20 cellular contexts compared by ENCODE assay signal in the genomic region with DNA sequence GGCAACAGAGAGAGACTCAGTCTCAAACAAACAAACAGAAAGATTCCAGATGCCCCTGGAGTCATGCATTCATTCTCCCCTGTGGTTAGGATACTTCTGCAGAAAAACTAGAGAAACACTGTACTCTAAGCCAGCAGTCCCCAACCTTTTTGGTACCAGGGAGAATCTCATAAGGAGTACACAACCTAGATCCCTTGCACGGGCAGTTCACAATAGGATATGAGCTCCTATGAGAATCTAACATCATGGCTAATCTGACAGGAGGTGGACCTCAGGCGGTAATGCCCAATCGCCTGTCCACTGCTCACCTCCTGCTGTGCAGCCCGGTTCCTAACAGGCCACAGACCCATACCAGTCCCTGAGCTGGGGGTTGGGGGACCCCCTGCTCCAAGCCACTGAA. TPM values are rescaled to one million over a fixed set of nuclear protein-coding genes. Genes with fewer than 3 reads are reported as not detected.
DNase-seq lines count a peak whose midpoint lies in the region; ATAC-seq and TF ChIP-seq lines count a peak whose summit lies in the region.
"Had no signal": no experiment of that assay in that cellular context is flagged by ENCODE, and none has a peak within 500 bp of the region (broad histone marks: within the 10 kb centered on the region; RNA-seq: fewer than 3 reads in every experiment).

No MANE protein-coding gene starts in this region.

- H3K9me3 Mint-ChIP-seq in activated CD8-positive, alpha-beta T cell treated with anti-CD3 and anti-CD28 coated beads, Interleukin-2, amount 10 ng/mL, durations not matched to agents 7 days and 5 days (ENCODE audit: insufficient read depth) = no peaks in the 10 kb centered on the region
- H3K9me3 Mint-ChIP-seq in activated CD8-positive, alpha-beta T cell treated with anti-CD3 and anti-CD28 coated beads for 36 hours = no peaks in the 10 kb centered on the region
- H3K9me3 Mint-ChIP-seq in effector memory CD8-positive, alpha-beta T cell = no peaks in the 10 kb centered on the region

- H4K91ac ChIP-seq in trophoblast cell (ENCODE audit: low read depth, low read length) = no peak overlapping the region

- no peak overlapping the region for H4K8ac ChIP-seq in trophoblast cell (ENCODE audit: low read depth, low read length)

- H3K4me1 Mint-ChIP-seq in activated CD8-positive, alpha-beta T cell treated with anti-CD3 and anti-CD28 coated beads, Interleukin-2, amount 10 ng/mL, durations not matched to agents 7 days and 5 days (ENCODE audit: low read depth) = peaks cover 19% of the 10 kb centered on the region
- H3K4me1 Mint-ChIP-seq in activated CD8-positive, alpha-beta T cell treated with anti-CD3 and anti-CD28 coated beads for 36 hours (ENCODE audit: low read depth) = peaks cover 32% of the 10 kb centered on the region
- peaks cover 17 to 48% of the 10 kb centered on the region in 2 donors for H3K4me1 Mint-ChIP-seq in effector memory CD8-positive, alpha-beta T cell (ENCODE audit: low read depth in 2 of 2)

- no TSS peak for BruUV-seq in Panc1 (replicated peaks; lab: Mats Ljungman, UMichigan)

- no peak overlapping the region for H3K4me3 ChIP-seq in Panc1 (ENCODE audit: low read depth in 2 of 2, low read length in 2 of 2)
- H3K4me3 ChIP-seq in trophoblast cell (ENCODE audit: low read depth, low read length) = no peak overlapping the region

- no peak overlapping the region for H2AK5ac ChIP-seq in trophoblast cell (ENCODE audit: low read length)

- no peak for TF ChIP-seq CTCF in activated CD8-positive, alpha-beta T cell treated with anti-CD3 and anti-CD28 coated beads for 36 hours (IDR thresholded peaks at IDR 0.05)
- TF ChIP-seq CTCF in Panc1 (IDR thresholded peaks at IDR 0.05) = no peak

- H3K23ac ChIP-seq in trophoblast cell (ENCODE audit: low read length) = no peak overlapping the region

- H3K4me1 ChIP-seq in Panc1 (ENCODE audit: control insufficient read depth, insufficient read depth, low read length) (no peaks in the 10 kb centered on the region), trophoblast cell (ENCODE audit: control insufficient read depth in 1 of 2, insufficient read depth in 2 of 2, low read length in 2 of 2) (peaks cover 0 to 3% of the 10 kb centered on the region in 2 experiments)

- H3K9me3 ChIP-seq in Panc1 (ENCODE audit: control insufficient read depth, insufficient read depth, low read depth, low read length) (no peaks in the 10 kb centered on the region), trophoblast cell (ENCODE audit: insufficient read depth, low read depth, low read length) (no peaks in the 10 kb centered on the region)
- H3K9me3 ChIP-seq: SK-N-SH had no signal

- H3K4me3 Mint-ChIP-seq in activated CD8-positive, alpha-beta T cell treated with anti-CD3 and anti-CD28 coated beads, Interleukin-2, amount 10 ng/mL, durations not matched to agents 7 days and 5 days = no peak overlapping the region
- no peak overlapping the region for H3K4me3 Mint-ChIP-seq in activated CD8-positive, alpha-beta T cell treated with anti-CD3 and anti-CD28 coated beads for 36 hours
- H3K4me3 Mint-ChIP-seq in effector memory CD8-positive, alpha-beta T cell = no peak overlapping the region

- in situ Hi-C loops in Panc1 (cut with HindIII; ENCODE audit: low pct_unique_long_range_greater_than_20kb, low sequenced_read_pairs) = no loop called here

- POLR2A ChIA-PET in activated CD8-positive, alpha-beta T cell treated with anti-CD3 and anti-CD28 coated beads, Interleukin-2, amount 10 ng/mL, durations not matched to agents 7 days and 5 days (lab: Charles Lee) = interaction anchor here (1.0 kb wide), 1 partner anchor 16 kb away, joined by 3 read pairs; no protein-coding TSS in a partner anchor
- POLR2A ChIA-PET in activated CD8-positive, alpha-beta T cell treated with anti-CD3 and anti-CD28 coated beads for 36 hours (lab: Charles Lee) = interaction anchor here (0.6 to 1.0 kb wide), 3 partner anchors 9 to 62 kb away, joined by 3 to 5 read pairs (median 3); no protein-coding TSS in a partner anchor
- POLR2A ChIA-PET in Panc1 (lab: Charles Lee) = no interaction called here

- H3K36me3 Mint-ChIP-seq in activated CD8-positive, alpha-beta T cell treated with anti-CD3 and anti-CD28 coated beads, Interleukin-2, amount 10 ng/mL, durations not matched to agents 7 days and 5 days (ENCODE audit: low read depth) = peaks cover 17% of the 10 kb centered on the region
- peaks cover 17% of the 10 kb centered on the region for H3K36me3 Mint-ChIP-seq in activated CD8-positive, alpha-beta T cell treated with anti-CD3 and anti-CD28 coated beads for 36 hours (ENCODE audit: low read depth)
- peaks cover 30% of the 10 kb centered on the region for H3K36me3 Mint-ChIP-seq in effector memory CD8-positive, alpha-beta T cell (ENCODE audit: insufficient read depth)

- H2BK12ac ChIP-seq in trophoblast cell (ENCODE audit: low read length) = no peak overlapping the region

- no peaks in the 10 kb centered on the region for H3K79me1 ChIP-seq in trophoblast cell (ENCODE audit: low read length)

- H3K27ac ChIP-seq in Panc1 (ENCODE audit: low read length) (no peak overlapping the region), trophoblast cell (ENCODE audit: low read depth, low read length) (no peak overlapping the region)
- H3K27ac ChIP-seq: 22Rv1 had no signal

- no peak overlapping the region for H2AFZ ChIP-seq in trophoblast cell (ENCODE audit: insufficient read depth, low read length, poor library complexity)

- H2BK120ac ChIP-seq in trophoblast cell (ENCODE audit: insufficient read depth, low read length, poor library complexity) = no peak overlapping the region

- ATAC-seq in activated CD8-positive, alpha-beta T cell treated with anti-CD3 and anti-CD28 coated beads, Interleukin-2, amount 10 ng/mL, durations not matched to agents 7 days and 5 days = no peak
- ATAC-seq in activated CD8-positive, alpha-beta T cell treated with anti-CD3 and anti-CD28 coated beads for 36 hours = no peak
- ATAC-seq in Panc1 (peak; percentile 69), HG03139 (IDR thresholded peaks at IDR 0.05; ENCODE audit: unreplicated experiment) (no peak)
- no peak for ATAC-seq in effector memory CD8-positive, alpha-beta T cell (replicated peaks)

- no peaks in the 10 kb centered on the region for H3K27me3 Mint-ChIP-seq in activated CD8-positive, alpha-beta T cell treated with anti-CD3 and anti-CD28 coated beads, Interleukin-2, amount 10 ng/mL, durations not matched to agents 7 days and 5 days (ENCODE audit: low read depth)
- H3K27me3 Mint-ChIP-seq in activated CD8-positive, alpha-beta T cell treated with anti-CD3 and anti-CD28 coated beads for 36 hours = no peaks in the 10 kb centered on the region
- no peaks in the 10 kb centered on the region for H3K27me3 Mint-ChIP-seq in effector memory CD8-positive, alpha-beta T cell

- H3K36me3 ChIP-seq in Panc1 (ENCODE audit: control insufficient read depth, insufficient read depth, low read length) = peaks cover 4% of the 10 kb centered on the region; the same call in 1 of the 2 replicates
- H3K36me3 ChIP-seq in trophoblast cell (ENCODE audit: control insufficient read depth in 1 of 2, insufficient read depth in 2 of 2, low read length in 2 of 2) = peaks cover 2 to 6% of the 10 kb centered on the region in 2 experiments

- H3K4me2 ChIP-seq in trophoblast cell (ENCODE audit: low read length) = no peak overlapping the region
- H3K4me2 ChIP-seq: SK-N-SH had no signal

- peaks cover 8% of the 10 kb centered on the region for H3K79me2 ChIP-seq in trophoblast cell (ENCODE audit: control insufficient read depth, insufficient read depth, low read length, poor library complexity)

- no peak overlapping the region for H2BK5ac ChIP-seq in trophoblast cell (ENCODE audit: low read depth, low read length, poor library complexity)

- H3K9ac ChIP-seq in trophoblast cell (ENCODE audit: low read length) = no peak overlapping the region
- H3K9ac ChIP-seq: SK-N-SH had no signal

- WGBS in trophoblast cell (ENCODE audit: extremely low coverage, insufficient coverage, insufficient read length) = no CpG with 5 or more reads among the region's 4 CpGs

- no peak overlapping the region for H3K18ac ChIP-seq in trophoblast cell (ENCODE audit: low read length)

- H3K14ac ChIP-seq in trophoblast cell (ENCODE audit: low read length) = no peak overlapping the region

- CTCF ChIA-PET in activated CD8-positive, alpha-beta T cell treated with anti-CD3 and anti-CD28 coated beads, Interleukin-2, amount 10 ng/mL, durations not matched to agents 7 days and 5 days (lab: Charles Lee) = no interaction called here
- CTCF ChIA-PET in activated CD8-positive, alpha-beta T cell treated with anti-CD3 and anti-CD28 coated beads for 36 hours (lab: Charles Lee) = interaction anchor here (1.3 kb wide), 1 partner anchor 10 kb away, joined by 4 read pairs; no protein-coding TSS in a partner anchor
- CTCF ChIA-PET in Panc1 (lab: Charles Lee) = no interaction called here

- H3K27me3 ChIP-seq in Panc1 (ENCODE audit: control insufficient read depth, insufficient read depth, low read length) = no peaks in the 10 kb centered on the region
- H3K27me3 ChIP-seq in trophoblast cell (ENCODE audit: insufficient read depth, low read length) = no peaks in the 10 kb centered on the region

- peak overlapping the region; percentile 43 for H3K27ac Mint-ChIP-seq in activated CD8-positive, alpha-beta T cell treated with anti-CD3 and anti-CD28 coated beads, Interleukin-2, amount 10 ng/mL, durations not matched to agents 7 days and 5 days
- no peak overlapping the region for H3K27ac Mint-ChIP-seq in activated CD8-positive, alpha-beta T cell treated with anti-CD3 and anti-CD28 coated beads for 36 hours
- H3K27ac Mint-ChIP-seq in effector memory CD8-positive, alpha-beta T cell = peak overlapping the region; percentile 31 to 44

- intact Hi-C loops in activated CD8-positive, alpha-beta T cell treated with anti-CD3 and anti-CD28 coated beads for 36 hours (cut with micrococcal nuclease) = no loop called here
- intact Hi-C loops in Panc1 (cut with micrococcal nuclease; ENCODE audit: unreplicated experiment) = no loop called here

- H3K4ac ChIP-seq in trophoblast cell (ENCODE audit: low read depth, low read length) = peak overlapping the region; percentile 9

- no peak for DNase-seq in activated CD8-positive, alpha-beta T cell treated with anti-CD3 and anti-CD28 coated beads, Interleukin-2, amount 10 ng/mL, durations not matched to agents 7 days and 5 days
- no peak for DNase-seq in activated CD8-positive, alpha-beta T cell treated with anti-CD3 and anti-CD28 coated beads for 36 hours
- DNase-seq in Panc1 (ENCODE audit: low read depth, low spot score) (no peak), trophoblast cell (no peak), LoVo (ENCODE audit: low spot score) (no peak), DMS53 (lab: John Stamatoyannopoulos, UW) (no peak)
- no peak for DNase-seq in effector memory CD8-positive, alpha-beta T cell
- DNase-seq: ACHN, Calu3, DND-41, NCI-H1092, NCI-H1417 treated with DMSO at 0.1 percent for 48 hours, NCI-H1694 treated with DMSO at 0.1 percent for 48 hours, NCI-H2081, NCI-H226, NCI-H510A, NCI-H69, SK-N-SH had no signal

- H4K12ac ChIP-seq in trophoblast cell (ENCODE audit: low read depth, low read length) = no peak overlapping the region

RNA-seq across cellular contexts. Expression of a gene that starts 18.3 kb away (rescaled TPM):
- 10 to 100 TPM; 55.3 to 56.8 TPM for total RNA-seq in activated CD8-positive, alpha-beta T cell treated with anti-CD3 and anti-CD28 coated beads, Interleukin-2, amount 10 ng/mL, durations not matched to agents 7 days and 5 days
- 10 to 100 TPM; 51.7 to 54.4 TPM for total RNA-seq in activated CD8-positive, alpha-beta T cell treated with anti-CD3 and anti-CD28 coated beads for 36 hours
- total RNA-seq in Panc1 (2021; ENCODE audit: unreplicated experiment) = 63.2 TPM
- 28.0 TPM for polyA plus RNA-seq in Panc1 (2012; ENCODE audit: insufficient read length)
- polyA plus RNA-seq in trophoblast cell (2013) = 49.3 and 49.5 TPM in 2 replicates
